In the genomic region with DNA sequence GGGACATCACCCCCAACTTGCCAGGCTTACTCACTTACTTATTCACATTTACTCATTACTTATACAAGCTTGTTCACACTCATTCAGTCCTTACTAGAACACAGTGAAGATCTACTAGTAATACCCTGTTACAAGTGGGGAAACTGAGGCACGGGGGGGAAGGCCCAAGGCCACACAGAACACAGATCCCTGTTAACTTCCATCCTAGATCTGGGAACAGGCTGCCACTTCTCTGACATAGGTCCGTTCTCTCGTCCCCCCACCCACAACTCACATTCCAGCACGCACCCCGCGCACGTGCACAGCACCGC, we compare ENCODE assay signal across 9 cellular contexts. TPM values are rescaled to one million over a fixed set of nuclear protein-coding genes. Genes with fewer than 3 reads are reported as not detected.
A peak's percentile ranks its signal among the peaks of the same experiment; 100 is the strongest.
DNase-seq lines count a peak whose midpoint lies in the region; ATAC-seq and TF ChIP-seq lines count a peak whose summit lies in the region.
"Had no signal": no experiment of that assay in that cellular context is flagged by ENCODE, and none has a peak within 500 bp of the region (broad histone marks: within the 10 kb centered on the region; RNA-seq: fewer than 3 reads in every experiment).

No MANE protein-coding gene starts in this region.

- ATAC-seq in natural killer cell treated with Interleukin-12 subunit alpha and Interleukin-12 subunit beta and Interleukin-15 and Interleukin-18, amount 100 ng/mL, for 72 hours, result no peak
- no peak for ATAC-seq in HG03520 (IDR thresholded peaks at IDR 0.05; ENCODE audit: unreplicated experiment)
- no peak for ATAC-seq in left lobe of liver
- no peak for ATAC-seq in HG02852 (IDR thresholded peaks at IDR 0.05; ENCODE audit: unreplicated experiment)

- peak overlapping the region; percentile 46 for H3K4me3 ChIP-seq in LNCaP clone FGC (ENCODE audit: low read depth, low read length)

- H3K27ac Mint-ChIP-seq in CD14-positive monocyte, result no peak overlapping the region
- H3K27ac Mint-ChIP-seq in chondrocyte (ENCODE audit: unreplicated experiment), result no peak overlapping the region
- H3K27ac Mint-ChIP-seq in natural killer cell treated with Interleukin-12 subunit alpha and Interleukin-12 subunit beta and Interleukin-15 and Interleukin-18, amount 100 ng/mL, for 72 hours, result no peak overlapping the region

- intact Hi-C loops in CD14-positive monocyte (cut with micrococcal nuclease), result loop anchor here (5.0 to 10.0 kb wide), 2 partner anchors 219 to 221 kb away; no protein-coding TSS in a partner anchor

- H3K27me3 Mint-ChIP-seq in CD14-positive monocyte (ENCODE audit: low read depth in 3 of 3) (peaks cover 69 to 87% (median 79%) of the 10 kb centered on the region in 3 donors), chondrocyte (ENCODE audit: low read depth) (peaks cover 9% of the 10 kb centered on the region)
- H3K27me3 Mint-ChIP-seq in natural killer cell treated with Interleukin-12 subunit alpha and Interleukin-12 subunit beta and Interleukin-15 and Interleukin-18, amount 100 ng/mL, for 72 hours, result peaks cover 24 to 26% of the 10 kb centered on the region in 2 donors

- DNase-seq in CD14-positive monocyte (ENCODE audit: low spot score) (no peak), LNCaP clone FGC (ENCODE audit: low read depth) (no peak), chondrocyte (ENCODE audit: low spot score) (no peak), left lobe of liver (ENCODE audit: low spot score) (no peak), NCI-H1105 treated with DMSO at 0.1 percent for 48 hours (lab: John Stamatoyannopoulos, UW) (no peak)
- no peak for DNase-seq in natural killer cell treated with Interleukin-12 subunit alpha and Interleukin-12 subunit beta and Interleukin-15 and Interleukin-18, amount 100 ng/mL, for 72 hours (ENCODE audit: low spot score)

- H3K9me3 Mint-ChIP-seq in CD14-positive monocyte, result peaks cover 0 to 25% (median 13%) of the 10 kb centered on the region in 7 donors
- H3K9me3 Mint-ChIP-seq in chondrocyte (ENCODE audit: low read depth), result no peaks in the 10 kb centered on the region
- no peaks in the 10 kb centered on the region for H3K9me3 Mint-ChIP-seq in natural killer cell treated with Interleukin-12 subunit alpha and Interleukin-12 subunit beta and Interleukin-15 and Interleukin-18, amount 100 ng/mL, for 72 hours

- H3K4me1 Mint-ChIP-seq in CD14-positive monocyte (peaks cover 21% of the 10 kb centered on the region), chondrocyte (ENCODE audit: low read depth) (peaks cover 9% of the 10 kb centered on the region)
- peaks cover 14 to 17% of the 10 kb centered on the region in 2 donors for H3K4me1 Mint-ChIP-seq in natural killer cell treated with Interleukin-12 subunit alpha and Interleukin-12 subunit beta and Interleukin-15 and Interleukin-18, amount 100 ng/mL, for 72 hours (ENCODE audit: low read depth in 2 of 2)

- TF ChIP-seq CTCF in CD14-positive monocyte (IDR thresholded peaks at IDR 0.05) (no peak), LNCaP clone FGC (IDR thresholded peaks at IDR 0.05; ENCODE audit: control insufficient read depth, extremely low read depth, insufficient read depth) (no peak), chondrocyte (IDR thresholded peaks at IDR 0.05) (no peak)

- peaks cover 2 to 6% of the 10 kb centered on the region in 2 donors for H3K36me3 Mint-ChIP-seq in CD14-positive monocyte
- H3K36me3 Mint-ChIP-seq in chondrocyte (ENCODE audit: low read depth), result no peaks in the 10 kb centered on the region
- no peaks in the 10 kb centered on the region for H3K36me3 Mint-ChIP-seq in natural killer cell treated with Interleukin-12 subunit alpha and Interleukin-12 subunit beta and Interleukin-15 and Interleukin-18, amount 100 ng/mL, for 72 hours

- H3K4me3 Mint-ChIP-seq in CD14-positive monocyte (peak overlapping the region; percentile 43 to 86), chondrocyte (ENCODE audit: unreplicated experiment) (peak overlapping the region; percentile 58)
- H3K4me3 Mint-ChIP-seq in natural killer cell treated with Interleukin-12 subunit alpha and Interleukin-12 subunit beta and Interleukin-15 and Interleukin-18, amount 100 ng/mL, for 72 hours, result peak overlapping the region; percentile 53

RNA-seq across cellular contexts. Expression of a gene that starts 1.5 kb away (rescaled TPM):
- not detected for polyA plus RNA-seq in CD14-positive monocyte
- total RNA-seq in chondrocyte, result 0.54 to 0.77 TPM in 2 of 3 replicates, not detected in the other
- not detected for total RNA-seq in natural killer cell treated with Interleukin-12 subunit alpha and Interleukin-12 subunit beta and Interleukin-15 and Interleukin-18, amount 100 ng/mL, for 72 hours
- total RNA-seq in left lobe of liver, result 16.7 TPM

RNA-seq across cellular contexts. Expression of a gene that starts 12.4 kb away (rescaled TPM):
- 10 to 100 TPM; 17.4 to 23.4 TPM for polyA plus RNA-seq in CD14-positive monocyte
- total RNA-seq in chondrocyte (14.8 to 19.4 TPM (median 18.4 TPM) in 3 replicates), left lobe of liver (18.8 TPM)
- total RNA-seq in natural killer cell treated with Interleukin-12 subunit alpha and Interleukin-12 subunit beta and Interleukin-15 and Interleukin-18, amount 100 ng/mL, for 72 hours, result 100 to 1,000 TPM in 1 of 2 donors, 10 to 100 TPM in 1; 90.1 to 155 TPM

RNA-seq across cellular contexts. Expression of a gene that starts 18.9 kb away (rescaled TPM):
- under 1 TPM in 1 of 2 donors, not detected in 1; 0.15 TPM for polyA plus RNA-seq in CD14-positive monocyte
- 1.2 to 1.4 TPM (median 1.3 TPM) in 3 replicates for total RNA-seq in chondrocyte
- total RNA-seq in natural killer cell treated with Interleukin-12 subunit alpha and Interleukin-12 subunit beta and Interleukin-15 and Interleukin-18, amount 100 ng/mL, for 72 hours, result 10 to 100 TPM in 1 of 2 donors, 1 to 10 TPM in 1; 8.5 to 21.5 TPM
- 3.0 TPM for total RNA-seq in left lobe of liver

RNA-seq across cellular contexts. Expression of a gene that starts 36.1 kb away (rescaled TPM):
- not detected for polyA plus RNA-seq in CD14-positive monocyte
- total RNA-seq in chondrocyte (not detected in 3 replicates), left lobe of liver (3.0 TPM)
- not detected for total RNA-seq in natural killer cell treated with Interleukin-12 subunit alpha and Interleukin-12 subunit beta and Interleukin-15 and Interleukin-18, amount 100 ng/mL, for 72 hours
- total RNA-seq: T-helper 1 cell treated with Interleukin-12 subunit alpha and Interleukin-12 subunit beta and Interleukin-4 antibody, amounts not matched to agents 30 ng/mL and 1 ng/mL, for 36 hours had no signal

RNA-seq across cellular contexts. Expression of a gene that starts 47.9 kb away (rescaled TPM):
- not detected for polyA plus RNA-seq in CD14-positive monocyte
- total RNA-seq in chondrocyte, result not detected in 3 replicates
- not detected for total RNA-seq in natural killer cell treated with Interleukin-12 subunit alpha and Interleukin-12 subunit beta and Interleukin-15 and Interleukin-18, amount 100 ng/mL, for 72 hours
- 0.93 TPM for total RNA-seq in left lobe of liver
- total RNA-seq: T-helper 1 cell treated with Interleukin-12 subunit alpha and Interleukin-12 subunit beta and Interleukin-4 antibody, amounts not matched to agents 30 ng/mL and 1 ng/mL, for 36 hours had no signal
